15 cellular contexts compared by ENCODE assay signal in the genomic region with DNA sequence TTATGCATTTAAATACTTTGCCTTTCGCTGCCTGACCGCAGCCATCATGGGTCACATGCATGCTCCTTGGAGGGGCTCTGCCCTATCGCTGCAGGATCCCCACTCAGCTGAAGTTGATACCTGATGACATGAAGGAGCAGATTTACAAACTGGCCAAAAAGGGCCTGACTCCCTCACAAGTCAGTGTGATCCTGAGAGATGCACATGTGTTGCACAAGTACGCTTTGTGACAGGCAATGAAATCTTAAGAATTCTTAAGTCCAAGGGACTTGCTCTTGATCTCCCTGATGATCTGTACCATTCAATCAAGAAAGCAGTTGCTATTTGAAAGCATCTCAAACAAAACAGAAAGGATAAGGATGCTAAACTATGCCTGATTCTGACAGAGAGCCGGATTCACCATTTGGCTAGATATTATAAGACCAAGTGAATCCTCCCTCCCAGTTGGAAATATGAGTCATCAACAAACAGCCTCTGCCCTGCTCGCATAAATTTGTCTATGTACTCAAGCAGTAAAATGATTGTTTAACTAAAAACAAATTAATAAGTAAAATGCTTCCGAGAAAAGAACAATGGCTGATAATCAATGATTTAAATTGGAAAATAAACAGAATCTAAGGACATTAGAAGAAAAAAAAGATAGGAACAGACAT. TPM values are rescaled to one million over a fixed set of nuclear protein-coding genes. Genes with fewer than 3 reads are reported as not detected.
A peak's percentile ranks its signal among the peaks of the same experiment; 100 is the strongest.
DNase-seq lines count a peak whose midpoint lies in the region; ATAC-seq and TF ChIP-seq lines count a peak whose summit lies in the region.
"Had no signal": no experiment of that assay in that cellular context is flagged by ENCODE, and none has a peak within 500 bp of the region (broad histone marks: within the 10 kb centered on the region; RNA-seq: fewer than 3 reads in every experiment).

No MANE protein-coding gene starts in this region.

- peak; percentile 90 for ATAC-seq in RWPE2 (ENCODE audit: low read depth)
- no peak for ATAC-seq in GM21529 (IDR thresholded peaks at IDR 0.05; ENCODE audit: unreplicated experiment)
- ATAC-seq in HG03108 (IDR thresholded peaks at IDR 0.05; ENCODE audit: unreplicated experiment): no peak
- ATAC-seq: activated CD8-positive, alpha-beta T cell treated with anti-CD3 and anti-CD28 coated beads, Interleukin-2, amount 10 ng/mL, durations not matched to agents 7 days and 5 days; activated T-helper 17 cell treated with anti-CD3 and anti-CD28 coated beads, Interleukin-2, amount 50 U/mL, for 72 hours had no signal

- intact Hi-C loops in spleen (cut with DNase I; ENCODE audit: low total_unique reads): no loop called here

- POLR2A ChIA-PET in RWPE1 (lab: Yijun Ruan, JAX; ENCODE audit: low non-redundant PET): no interaction called here

- H3K79me2 ChIP-seq in ACC112 (ENCODE audit: control insufficient read depth, insufficient read depth, low read length, unreplicated experiment): no peaks in the 10 kb centered on the region

- H3K4me1 ChIP-seq in ACC112 (ENCODE audit: control insufficient read depth, insufficient read depth, low read length, unreplicated experiment): peaks cover 5% of the 10 kb centered on the region
- H3K4me1 ChIP-seq in RWPE2 (ENCODE audit: insufficient read depth, poor library complexity, severe bottlenecking): no peaks in the 10 kb centered on the region
- H3K4me1 ChIP-seq in spleen: no peaks in the 10 kb centered on the region

- H3K4me3 ChIP-seq in ACC112 (ENCODE audit: low read depth, low read length) (no peak overlapping the region), RWPE2 (ENCODE audit: severe bottlenecking) (no peak overlapping the region), fibroblast of villous mesenchyme (ENCODE audit: low read depth, low read length) (no peak overlapping the region), spleen (no peak overlapping the region)

- H2AFZ ChIP-seq in ACC112 (ENCODE audit: low read length, unreplicated experiment): peak overlapping the region; percentile 1

- H3K9me3 ChIP-seq in RWPE2 (ENCODE audit: severe bottlenecking) (peaks cover 19% of the 10 kb centered on the region), spleen (peaks cover 0 to 39% (median 36%) of the 10 kb centered on the region in 8 donors)

- 84 to 88% (median 86%) methylated on average over 7 of the region's 7 CpGs for WGBS in spleen, 5 donors

- H3K36me3 ChIP-seq in ACC112 (ENCODE audit: insufficient read depth, low read length): no peaks in the 10 kb centered on the region
- H3K36me3 ChIP-seq in RWPE2 (ENCODE audit: low read depth): no peaks in the 10 kb centered on the region
- H3K36me3 ChIP-seq in spleen: no peaks in the 10 kb centered on the region
- H3K36me3 ChIP-seq: brain microvascular endothelial cell, neutrophil had no signal

- DNase-seq in HCEC 1CT (peak; percentile 47), RWPE2 (ENCODE audit: low spot score) (no peak), fibroblast of villous mesenchyme (ENCODE audit: low read depth) (peak; percentile 64), RWPE1 (ENCODE audit: low spot score) (no peak), spleen (no peak)
- DNase-seq: activated CD8-positive, alpha-beta T cell treated with anti-CD3 and anti-CD28 coated beads, Interleukin-2, amount 10 ng/mL, durations not matched to agents 7 days and 5 days; brain microvascular endothelial cell; DMS79; immature natural killer cell; NK-92 treated with Interleukin-12 subunit alpha and Interleukin-12 subunit beta, amount 100 ng/mL, for 24 hours had no signal

- no peak for TF ChIP-seq CTCF in RWPE2 (IDR thresholded peaks at IDR 0.05; ENCODE audit: poor library complexity, severe bottlenecking)
- TF ChIP-seq CTCF in fibroblast of villous mesenchyme (IDR thresholded peaks at IDR 0.05; ENCODE audit: insufficient read depth, low read depth, low read length): no peak
- no peak for TF ChIP-seq CTCF in RWPE1 (conservative IDR thresholded peaks at IDR 0.05; ENCODE audit: low read depth)
- TF ChIP-seq CTCF in spleen (IDR thresholded peaks at IDR 0.05 in 8 of 11, conservative IDR thresholded peaks at IDR 0.05 in 3 of 11): no peak

- CTCF ChIA-PET in RWPE1 (lab: Yijun Ruan, JAX): interaction anchor here (0.6 to 1.0 kb wide), 4 partner anchors 10 to 1377 kb away, joined by 3 to 8 read pairs (median 5); no protein-coding TSS in a partner anchor

- TF ChIP-seq POLR2A in spleen (IDR thresholded peaks at IDR 0.05): no peak

- H3K27me3 ChIP-seq in ACC112 (ENCODE audit: insufficient read depth, low read length) (no peaks in the 10 kb centered on the region), RWPE2 (ENCODE audit: insufficient read depth, poor library complexity, severe bottlenecking) (no peaks in the 10 kb centered on the region), spleen (replicated peaks in 1 of 7) (no peaks in the 10 kb centered on the region)
- H3K27me3 ChIP-seq: brain microvascular endothelial cell had no signal

- H3K27ac ChIP-seq in ACC112 (ENCODE audit: low read depth, low read length) (no peak overlapping the region), RWPE2 (ENCODE audit: poor library complexity, severe bottlenecking) (no peak overlapping the region), RWPE1 (no peak overlapping the region), spleen (no peak overlapping the region)
- H3K27ac ChIP-seq: brain microvascular endothelial cell, neutrophil had no signal

RNA-seq across cellular contexts. Expression of gene PPP2CA, which starts 41.6 kb away (rescaled TPM):
- total RNA-seq in fibroblast of villous mesenchyme (41.9 and 60.9 TPM in 2 replicates), spleen (100 to 1,000 TPM in 6 of 7 donors, 10 to 100 TPM in 1; 94.3 to 175 (median 107) TPM)
- 10 to 100 TPM; 23.5 to 35.5 (median 33.6) TPM for polyA plus RNA-seq in spleen

Comparison
In these comparisons a context has a peak if more than half of its experiments do, and no peak if none do; other contexts are left out.
1. DNase-seq: peak in HCEC 1CT (single experiment) and fibroblast of villous mesenchyme (single experiment); none in RWPE2 (single experiment), RWPE1 (single experiment) and spleen (single experiment).